ENCODE assay signal across 31 cellular contexts in the genomic region with DNA sequence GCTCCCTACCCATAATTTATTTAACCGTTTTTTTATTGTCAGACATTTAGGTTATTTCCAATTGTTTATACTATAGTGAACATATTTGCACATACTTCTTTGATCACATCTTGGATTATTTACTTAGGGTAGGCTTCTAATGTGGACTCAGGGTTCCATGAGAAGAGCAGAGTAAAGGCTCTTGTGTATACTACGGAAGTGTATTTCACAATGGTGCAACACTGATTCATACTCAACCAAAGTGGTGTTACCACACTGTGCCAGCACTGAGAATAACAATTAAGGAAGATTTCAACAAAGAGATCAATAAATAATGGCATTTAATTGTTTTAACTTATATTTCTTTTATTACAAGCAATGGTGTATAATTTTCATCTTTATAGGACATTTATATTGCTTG.
"Had no signal": no experiment of that assay in that cellular context is flagged by ENCODE, and none has a peak within 500 bp of the region (broad histone marks: within the 10 kb centered on the region; RNA-seq: fewer than 3 reads in every experiment).

No MANE protein-coding gene starts in this region.

- H3K36me3 ChIP-seq: SJCRH30 had no signal

- H3K9me3 Mint-ChIP-seq: activated CD4-positive, alpha-beta T cell treated with anti-CD3 and anti-CD28 coated beads, Interleukin-2, amount 10 ng/mL, durations not matched to agents 7 days and 5 days had no signal

- DNase-seq: activated CD4-positive, alpha-beta memory T cell treated with anti-CD3 and anti-CD28 coated beads for 36 hours; activated CD4-positive, alpha-beta T cell treated with anti-CD3 and anti-CD28 coated beads, Interleukin-2, amount 10 ng/mL, durations not matched to agents 7 days and 5 days; activated CD4-positive, CD25-positive, alpha-beta regulatory T cell treated with anti-CD3 and anti-CD28 coated beads, Interleukin-2, amount 50 U/mL, for 72 hours; activated CD8-positive, alpha-beta memory T cell treated with anti-CD3 and anti-CD28 coated beads for 24 hours; activated gamma-delta T cell; activated naive CD4-positive, alpha-beta T cell treated with anti-CD3 and anti-CD28 coated beads for 36 hours; activated T-cell treated with anti-CD3 and anti-CD28 coated beads, Interleukin-2, amount 50 U/mL, for 4 hours; amygdala; cerebellar nuclear complex; KG1; MM.1S; NCI-H1092 treated with DMSO at 0.1 percent for 48 hours; NCI-H1417 treated with DMSO at 0.1 percent for 48 hours; NCI-H1694 treated with DMSO at 0.1 percent for 48 hours; NCI-H2081; NCI-H510A treated with DMSO at 0.1 percent for 48 hours; NCI-H69; NK-92 treated with Interleukin-12 subunit alpha and Interleukin-12 subunit beta, amount 100 ng/mL, for 24 hours; OCI-M1; Right ventricle myocardium superior; SJCRH30; SK-N-SH; T-helper 1 cell had no signal

- ATAC-seq: activated T-cell treated with anti-CD3 and anti-CD28 coated beads, Interleukin-2, amount 50 U/mL, for 4 hours; activated T-helper 17 cell treated with anti-CD3 and anti-CD28 coated beads, Interleukin-2, amount 50 U/mL, for 72 hours; Panc1; WTC11 had no signal

- H3K27ac ChIP-seq: RWPE1, SJCRH30 had no signal

- H3K27me3 Mint-ChIP-seq: activated CD4-positive, alpha-beta T cell treated with anti-CD3 and anti-CD28 coated beads, Interleukin-2, amount 10 ng/mL, durations not matched to agents 7 days and 5 days; IgD-negative memory B cell had no signal

- H3K27ac Mint-ChIP-seq: activated CD4-positive, alpha-beta memory T cell treated with anti-CD3 and anti-CD28 coated beads for 36 hours; activated CD4-positive, alpha-beta T cell treated with anti-CD3 and anti-CD28 coated beads, Interleukin-2, amount 10 ng/mL, durations not matched to agents 7 days and 5 days; activated naive CD4-positive, alpha-beta T cell treated with anti-CD3 and anti-CD28 coated beads for 36 hours; activated naive CD8-positive, alpha-beta T cell; activated T-helper 17 cell treated with anti-CD3 and anti-CD28 coated beads, Interleukin-2, amount 50 U/mL, for 72 hours; brain; IgD-negative memory B cell; T-helper 2 cell treated with Interferon-gamma antibody and Interleukin-4, amounts not matched to agents 5 μg/mL and 100 μg/mL, for 36 hours; WTC11 had no signal

- H3K27me3 ChIP-seq: SJCRH30 had no signal

- H3K9me3 ChIP-seq: SK-N-SH had no signal

- H3K36me3 Mint-ChIP-seq: activated CD4-positive, alpha-beta memory T cell treated with anti-CD3 and anti-CD28 coated beads for 36 hours; activated naive CD8-positive, alpha-beta T cell; brain; IgD-negative memory B cell had no signal

- H3K4me1 Mint-ChIP-seq: activated CD4-positive, alpha-beta T cell treated with anti-CD3 and anti-CD28 coated beads, Interleukin-2, amount 10 ng/mL, durations not matched to agents 7 days and 5 days; activated T-helper 17 cell treated with anti-CD3 and anti-CD28 coated beads, Interleukin-2, amount 50 U/mL, for 72 hours; brain; IgD-negative memory B cell; WTC11 had no signal

- H3K4me3 Mint-ChIP-seq: activated CD4-positive, alpha-beta memory T cell treated with anti-CD3 and anti-CD28 coated beads for 36 hours; activated CD4-positive, alpha-beta T cell treated with anti-CD3 and anti-CD28 coated beads, Interleukin-2, amount 10 ng/mL, durations not matched to agents 7 days and 5 days; activated naive CD4-positive, alpha-beta T cell treated with anti-CD3 and anti-CD28 coated beads for 36 hours; activated naive CD8-positive, alpha-beta T cell; activated T-cell treated with anti-CD3 and anti-CD28 coated beads, Interleukin-2, amount 50 U/mL, for 4 hours; activated T-helper 17 cell treated with anti-CD3 and anti-CD28 coated beads, Interleukin-2, amount 50 U/mL, for 72 hours; brain; IgD-negative memory B cell; T-helper 2 cell treated with Interferon-gamma antibody and Interleukin-4, amounts not matched to agents 5 μg/mL and 100 μg/mL, for 36 hours; WTC11 had no signal

- H3K4me1 ChIP-seq: SJCRH30 had no signal

- H3K4me3 ChIP-seq: SJCRH30 had no signal
